ENCODE assay signal across 26 cellular contexts in the genomic region with DNA sequence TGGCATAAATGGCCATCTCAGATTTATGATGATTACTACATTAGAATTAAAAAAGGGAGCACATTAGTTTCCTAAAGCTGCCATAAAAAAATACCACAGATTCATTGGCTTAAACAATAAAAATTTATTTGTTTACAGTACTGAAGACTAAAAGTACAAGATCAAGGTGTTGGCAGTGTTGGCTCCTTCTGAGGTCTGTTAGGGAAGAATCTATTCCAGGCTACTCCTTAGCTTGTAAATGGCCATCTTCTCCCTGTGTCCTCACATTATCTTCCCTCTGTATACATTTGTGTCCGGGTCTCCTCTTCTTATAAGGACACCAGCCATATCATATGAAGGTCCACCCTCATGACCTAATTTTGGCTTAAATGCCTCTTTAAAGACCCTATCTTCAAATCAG.
"Had no signal": no experiment of that assay in that cellular context is flagged by ENCODE, and none has a peak within 500 bp of the region (broad histone marks: within the 10 kb centered on the region; RNA-seq: fewer than 3 reads in every experiment).

No MANE protein-coding gene starts in this region.

- DNase-seq: colonic mucosa; cortex of kidney; dermis blood vessel endothelial cell; dorsolateral prefrontal cortex; effector CD4-positive, alpha-beta T cell; effector CD8-positive, alpha-beta T cell; effector memory CD4-positive, alpha-beta T cell; effector memory CD8-positive, alpha-beta T cell; endodermal cell; erythroblast; esophagus squamous epithelium; foreskin fibroblast; foreskin keratinocyte; foreskin melanocyte; gastrocnemius medialis; glutamatergic neuron; head of caudate nucleus; heart left ventricle; heart right ventricle had no signal

- H3K36me3 ChIP-seq: colonic mucosa, esophagus muscularis mucosa, esophagus squamous epithelium, gastrocnemius medialis, gastroesophageal sphincter, heart left ventricle, heart right ventricle had no signal

- H3K4me3 ChIP-seq: colonic mucosa, coronary artery, dorsolateral prefrontal cortex, esophagus muscularis mucosa, esophagus squamous epithelium, gastrocnemius medialis, gastroesophageal sphincter, heart left ventricle, heart right ventricle had no signal

- ATAC-seq: effector memory CD8-positive, alpha-beta T cell; esophagus mucosa; foreskin keratinocyte; gastrocnemius medialis; gastroesophageal sphincter; heart left ventricle; heart right ventricle had no signal

- H3K27me3 ChIP-seq: colonic mucosa, dorsolateral prefrontal cortex, esophagus muscularis mucosa, esophagus squamous epithelium, foreskin keratinocyte, gastrocnemius medialis, gastroesophageal sphincter, heart left ventricle, heart right ventricle had no signal

- H3K4me1 ChIP-seq: colonic mucosa, esophagus muscularis mucosa, esophagus squamous epithelium, gastrocnemius medialis, gastroesophageal sphincter, heart left ventricle, heart right ventricle had no signal

- FAIRE-seq: colon, endothelial cell of umbilical vein had no signal

- H3K9me3 ChIP-seq: colonic mucosa, esophagus muscularis mucosa, esophagus squamous epithelium, gastrocnemius medialis, gastroesophageal sphincter, heart left ventricle, heart right ventricle had no signal

- H3K27ac ChIP-seq: colonic mucosa, coronary artery, dorsolateral prefrontal cortex, epithelial cell of prostate, esophagus muscularis mucosa, esophagus squamous epithelium, foreskin keratinocyte, gastrocnemius medialis, gastroesophageal sphincter, heart left ventricle, heart right ventricle had no signal
